In the genomic region with DNA sequence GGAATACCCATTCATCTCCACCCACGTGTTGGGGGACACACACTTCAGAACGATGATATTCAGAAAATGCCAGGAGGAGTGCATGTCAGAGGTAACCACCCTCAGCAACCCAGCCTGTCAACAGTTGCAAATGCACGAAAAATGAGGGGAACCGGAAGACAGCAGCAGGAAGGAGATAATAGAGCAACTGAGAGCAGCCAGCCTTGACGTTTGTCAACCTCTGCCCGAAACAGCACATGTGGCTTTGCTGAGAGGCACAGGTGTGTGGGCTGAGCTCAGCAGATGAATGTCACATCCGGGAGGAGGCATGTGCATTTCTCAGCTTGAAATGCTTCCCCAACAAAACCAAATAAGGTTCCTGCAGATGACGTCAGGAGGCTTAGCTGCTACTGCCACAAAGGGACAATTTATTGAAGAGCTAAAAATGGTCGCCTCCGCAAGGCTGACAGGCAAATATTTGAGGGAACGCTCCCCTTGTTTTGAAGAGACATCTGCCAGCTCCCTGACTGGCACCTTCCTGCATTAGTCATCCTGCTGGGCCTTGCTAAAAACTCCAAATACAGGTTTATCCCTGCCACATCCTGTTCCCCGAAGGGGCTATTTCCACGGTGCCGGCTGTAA, we compare ENCODE assay signal across 8 cellular contexts.
DNase-seq lines count a peak whose midpoint lies in the region; ATAC-seq and TF ChIP-seq lines count a peak whose summit lies in the region.

No MANE protein-coding gene starts in this region.

- H2BK12ac ChIP-seq in trophoblast cell (ENCODE audit: low read length) = no peak overlapping the region

- H3K9ac ChIP-seq in trophoblast cell (ENCODE audit: low read length) = no peak overlapping the region

- no peak overlapping the region for H2AK5ac ChIP-seq in trophoblast cell (ENCODE audit: low read length)

- H2BK5ac ChIP-seq in trophoblast cell (ENCODE audit: low read depth, low read length, poor library complexity) = no peak overlapping the region

- peaks cover 7% of the 10 kb centered on the region; the same call in 1 of the 2 replicates for H3K9me3 ChIP-seq in OCI-LY7 (ENCODE audit: low read length)
- H3K9me3 ChIP-seq in trophoblast cell (ENCODE audit: insufficient read depth, low read depth, low read length) = peaks cover 2% of the 10 kb centered on the region

- H2AFZ ChIP-seq in OCI-LY7 (ENCODE audit: low read length) (peak overlapping the region; percentile 29; the same call in 1 of the 2 replicates), trophoblast cell (ENCODE audit: insufficient read depth, low read length, poor library complexity) (no peak overlapping the region)

- no TSS peak for BruUV-seq in OCI-LY7 (replicated peaks; lab: Mats Ljungman, UMichigan)

- POLR2A ChIA-PET in OCI-LY7 (lab: Charles Lee) = interaction anchor here (0.6 to 1.5 kb wide), 11 partner anchors 9 to 450 kb away, joined by 3 to 5 read pairs (median 3); partner anchors contain the start of genes DDX1 and NBAS

- no peaks in the 10 kb centered on the region for H4K20me1 ChIP-seq in OCI-LY7 (ENCODE audit: insufficient read depth, low read length)

- H3K27ac ChIP-seq in OCI-LY7 (ENCODE audit: low read depth, low read length, poor library complexity, severe bottlenecking) = peak overlapping the region; percentile 81
- peak overlapping the region; percentile 54 for H3K27ac ChIP-seq in trophoblast cell (ENCODE audit: low read depth, low read length)

- WGBS in trophoblast cell (ENCODE audit: extremely low coverage, insufficient coverage, insufficient read length) = no CpG with 5 or more reads among the region's 14 CpGs

- intact Hi-C loops in OCI-LY7 (cut with micrococcal nuclease; ENCODE audit: unreplicated experiment) = loop anchor here (1.0 kb wide), 1 partner anchor 449 kb away; the partner anchor contains the start of gene DDX1

- H3K4ac ChIP-seq in trophoblast cell (ENCODE audit: low read depth, low read length) = no peak overlapping the region

- no peaks in the 10 kb centered on the region for H3K36me3 ChIP-seq in OCI-LY7 (ENCODE audit: insufficient read depth, low read length)
- H3K36me3 ChIP-seq in trophoblast cell (ENCODE audit: control insufficient read depth in 1 of 2, insufficient read depth in 2 of 2, low read length in 2 of 2) = no peaks in the 10 kb centered on the region

- no peaks in the 10 kb centered on the region for H3K27me3 ChIP-seq in trophoblast cell (ENCODE audit: insufficient read depth, low read length)

- H3K4me2 ChIP-seq in OCI-LY7 (ENCODE audit: low read length) = peak overlapping the region; percentile 66
- peak overlapping the region; percentile 46 for H3K4me2 ChIP-seq in trophoblast cell (ENCODE audit: low read length)

- H3K18ac ChIP-seq in trophoblast cell (ENCODE audit: low read length) = no peak overlapping the region

- H3K9me2 ChIP-seq in OCI-LY7 (ENCODE audit: insufficient read depth, low read length) = no peaks in the 10 kb centered on the region

- peaks cover 7% of the 10 kb centered on the region for H3K79me1 ChIP-seq in trophoblast cell (ENCODE audit: low read length)

- no peak overlapping the region for H3K23ac ChIP-seq in trophoblast cell (ENCODE audit: low read length)

- no peak for TF ChIP-seq CTCF in OCI-LY7 (conservative IDR thresholded peaks at IDR 0.05; ENCODE audit: low read length)

- no peak overlapping the region for H4K8ac ChIP-seq in trophoblast cell (ENCODE audit: low read depth, low read length)

- no peak overlapping the region for H2BK120ac ChIP-seq in trophoblast cell (ENCODE audit: insufficient read depth, low read length, poor library complexity)

- H3K79me2 ChIP-seq in OCI-LY7 (ENCODE audit: insufficient read depth, low read depth, low read length) = no peaks in the 10 kb centered on the region
- H3K79me2 ChIP-seq in trophoblast cell (ENCODE audit: control insufficient read depth, insufficient read depth, low read length, poor library complexity) = no peaks in the 10 kb centered on the region

- peak; percentile 100 for ATAC-seq in GM18873 (IDR thresholded peaks at IDR 0.05; ENCODE audit: low FRiP score, unreplicated experiment)
- ATAC-seq in HG03025 (IDR thresholded peaks at IDR 0.05; ENCODE audit: low FRiP score, unreplicated experiment) = peak; percentile 100

- DNase-seq in OCI-LY7 (ENCODE audit: low spot score) (peak; percentile 98), trophoblast cell (peak; percentile 25 to 27), NOMO-1 treated with DMSO at 0.1 percent for 48 hours (lab: John Stamatoyannopoulos, UW; ENCODE audit: unreplicated experiment) (no peak), NCI-H1694 treated with DMSO at 0.1 percent for 48 hours (lab: John Stamatoyannopoulos, UW) (no peak), DMS79 treated with DMSO at 0.1 percent for 48 hours (lab: John Stamatoyannopoulos, UW) (no peak)
- DNase-seq in activated T-helper 1 cell treated with anti-CD3 and anti-CD28 coated beads, Interleukin-2, amount 50 U/mL, for 16 hours (ENCODE audit: low read depth in 1 of 2, low spot score in 1 of 2) = peak; percentile 10 to 58

- H3K14ac ChIP-seq in trophoblast cell (ENCODE audit: low read length) = no peak overlapping the region

- H3K4me3 ChIP-seq in OCI-LY7 (ENCODE audit: low read depth, low read length, poor library complexity, severe bottlenecking) (peak overlapping the region; percentile 42), trophoblast cell (ENCODE audit: low read depth, low read length) (no peak overlapping the region)

- H4K12ac ChIP-seq in trophoblast cell (ENCODE audit: low read depth, low read length) = no peak overlapping the region

- H3K4me1 ChIP-seq in OCI-LY7 (ENCODE audit: insufficient read depth, low read length, poor library complexity, severe bottlenecking) (peaks cover 30% of the 10 kb centered on the region), trophoblast cell (ENCODE audit: control insufficient read depth in 1 of 2, insufficient read depth in 2 of 2, low read length in 2 of 2) (peaks cover 13% of the 10 kb centered on the region in 2 experiments)

- CTCF ChIA-PET in OCI-LY7 (lab: Charles Lee; ENCODE audit: unreplicated experiment) = interaction anchor here (1.0 to 1.1 kb wide), 2 partner anchors 13 to 35 kb away, joined by 3 read pairs; no protein-coding TSS in a partner anchor

- no peak overlapping the region for H4K91ac ChIP-seq in trophoblast cell (ENCODE audit: low read depth, low read length)

Comparison
In these comparisons a context has a peak if more than half of its experiments do, and no peak if none do; other contexts are left out.
1. DNase-seq: peak in OCI-LY7 (single experiment), activated T-helper 1 cell treated with anti-CD3 and anti-CD28 coated beads, Interleukin-2, amount 50 U/mL, for 16 hours (2 of 2) and trophoblast cell (2 of 2); none in NOMO-1 treated with DMSO at 0.1 percent for 48 hours (single experiment), NCI-H1694 treated with DMSO at 0.1 percent for 48 hours (single experiment) and DMS79 treated with DMSO at 0.1 percent for 48 hours (single experiment).